In genomic region chr2:226836548-226836885, GRCh38 we compare ENCODE assay signal across 1 cellular context.
TF ChIP-seq lines count a peak whose summit lies in the region.

No MANE protein-coding gene starts in this region.

TF ChIP-seq in GM12878, 131 proteins besides CTCF, POLR2A, EP300 and RAD21 (continued from another document and continues in another):
- no peak for TF ChIP-seq ZNF592 (IDR thresholded peaks at IDR 0.05)
- TF ChIP-seq PML (IDR thresholded peaks at IDR 0.05; ENCODE audit: low read length), result no peak
- TF ChIP-seq MAX (IDR thresholded peaks at IDR 0.05; ENCODE audit: low read depth, low read length), result no peak
- no peak for TF ChIP-seq RB1 (IDR thresholded peaks at IDR 0.05; ENCODE audit: borderline replicate concordance)
- peak; percentile 13 for TF ChIP-seq E2F8 (IDR thresholded peaks at IDR 0.05; ENCODE audit: low read depth, partially characterized antibody)
- no peak for TF ChIP-seq SUZ12 (IDR thresholded peaks at IDR 0.05; ENCODE audit: unreplicated experiment)
- TF ChIP-seq SPI1 (IDR thresholded peaks at IDR 0.05; ENCODE audit: borderline replicate concordance, insufficient read depth, low read depth, low read length), result 0 out of 2 replicates have a peak, but pooled peaks have one; percentile 0
- no peak for TF ChIP-seq ELK1 (IDR thresholded peaks at IDR 0.05; ENCODE audit: low read depth, low read length)
- no peak for TF ChIP-seq RCOR1 (conservative IDR thresholded peaks at IDR 0.05; ENCODE audit: low read depth, low read length)
- no peak for TF ChIP-seq FOXM1 (IDR thresholded peaks at IDR 0.05; ENCODE audit: low read depth, low read length)
- no peak for TF ChIP-seq EED (IDR thresholded peaks at IDR 0.05; ENCODE audit: low read depth)
- TF ChIP-seq HSF1 (IDR thresholded peaks at IDR 0.05; ENCODE audit: low read depth, low read length), result no peak
- TF ChIP-seq PBX3 (IDR thresholded peaks at IDR 0.05; ENCODE audit: insufficient replicate concordance, low read depth, low read length), result no peak
- TF ChIP-seq NBN (IDR thresholded peaks at IDR 0.05), result no peak
- no peak; the same call in 1 of the 2 replicates for TF ChIP-seq BMI1 (IDR thresholded peaks at IDR 0.05; ENCODE audit: borderline replicate concordance)
- no peak for TF ChIP-seq USF2 (IDR thresholded peaks at IDR 0.05; ENCODE audit: borderline replicate concordance, low read depth, low read length)
- TF ChIP-seq CUX1 (IDR thresholded peaks at IDR 0.05; ENCODE audit: insufficient replicate concordance, low read depth, low read length), result no peak
- TF ChIP-seq TCF12 (IDR thresholded peaks at IDR 0.05; ENCODE audit: low read depth, low read length), result no peak
- TF ChIP-seq YY1 (IDR thresholded peaks at IDR 0.05; ENCODE audit: low read depth, low read length), result no peak
- TF ChIP-seq GATAD2B (conservative IDR thresholded peaks at IDR 0.05; ENCODE audit: low read depth), result 0 out of 2 replicates have a peak, but pooled peaks have one; percentile 1
- no peak for TF ChIP-seq KAT2A (conservative IDR thresholded peaks at IDR 0.05; ENCODE audit: control insufficient read depth, low read depth, low read length)
- no peak; the same call in 1 of the 2 replicates for TF ChIP-seq RELB (IDR thresholded peaks at IDR 0.05; ENCODE audit: low read depth)
- TF ChIP-seq IRF4 (IDR thresholded peaks at IDR 0.05; ENCODE audit: low read depth, low read length), result no peak
- TF ChIP-seq ZNF24 (IDR thresholded peaks at IDR 0.05), result no peak
- TF ChIP-seq RAD51 (IDR thresholded peaks at IDR 0.05), result peak; percentile 20; the same call in 1 of the 2 replicates
- no peak for TF ChIP-seq IKZF1 (conservative IDR thresholded peaks at IDR 0.05)
- no peak for TF ChIP-seq BCL11A (IDR thresholded peaks at IDR 0.05; ENCODE audit: low read depth, low read length)
- TF ChIP-seq CBX3 (IDR thresholded peaks at IDR 0.05; ENCODE audit: borderline replicate concordance, low read depth), result no peak
- no peak for TF ChIP-seq ZZZ3 (IDR thresholded peaks at IDR 0.05; ENCODE audit: control insufficient read depth, insufficient read length, low read depth)
- TF ChIP-seq NRF1 (conservative IDR thresholded peaks at IDR 0.05; ENCODE audit: low read depth, low read length), result no peak
- TF ChIP-seq SKIL (IDR thresholded peaks at IDR 0.05; ENCODE audit: low read depth, poor library complexity, severe bottlenecking), result peak; percentile 75
- no peak for TF ChIP-seq PAX8 (IDR thresholded peaks at IDR 0.05)
- TF ChIP-seq PAX5 (IDR thresholded peaks at IDR 0.05; ENCODE audit: borderline replicate concordance, low read depth, low read length), result no peak
- TF ChIP-seq RUNX3 (IDR thresholded peaks at IDR 0.05; ENCODE audit: low read length), result no peak
- 0 out of 2 replicates have a peak, but pooled peaks have one; percentile 3 for TF ChIP-seq NFIC (IDR thresholded peaks at IDR 0.05; ENCODE audit: low read depth, low read length)
- TF ChIP-seq SMC3 (IDR thresholded peaks at IDR 0.05; ENCODE audit: borderline replicate concordance, low read length), result 0 out of 2 replicates have a peak, but pooled peaks have one; percentile 18
- no peak for TF ChIP-seq KLF5 (IDR thresholded peaks at IDR 0.05; ENCODE audit: partially characterized antibody)
- TF ChIP-seq POLR2AphosphoS2 (IDR thresholded peaks at IDR 0.05; ENCODE audit: low read depth, low read length), result no peak
- TF ChIP-seq ZNF207 (IDR thresholded peaks at IDR 0.05; ENCODE audit: borderline replicate concordance), result no peak
- TF ChIP-seq CBX5 (IDR thresholded peaks at IDR 0.05; ENCODE audit: low read depth), result no peak
